In genomic region chr11:72013765-72014711, GRCh38 we compare ENCODE assay signal across 1 cellular context.
TF ChIP-seq lines count a peak whose summit lies in the region.

No MANE protein-coding gene starts in this region.

TF ChIP-seq in K562, 482 proteins besides CTCF, POLR2A, EP300 and RAD21 (continued from another document):
- TF ChIP-seq, protein P1, sequence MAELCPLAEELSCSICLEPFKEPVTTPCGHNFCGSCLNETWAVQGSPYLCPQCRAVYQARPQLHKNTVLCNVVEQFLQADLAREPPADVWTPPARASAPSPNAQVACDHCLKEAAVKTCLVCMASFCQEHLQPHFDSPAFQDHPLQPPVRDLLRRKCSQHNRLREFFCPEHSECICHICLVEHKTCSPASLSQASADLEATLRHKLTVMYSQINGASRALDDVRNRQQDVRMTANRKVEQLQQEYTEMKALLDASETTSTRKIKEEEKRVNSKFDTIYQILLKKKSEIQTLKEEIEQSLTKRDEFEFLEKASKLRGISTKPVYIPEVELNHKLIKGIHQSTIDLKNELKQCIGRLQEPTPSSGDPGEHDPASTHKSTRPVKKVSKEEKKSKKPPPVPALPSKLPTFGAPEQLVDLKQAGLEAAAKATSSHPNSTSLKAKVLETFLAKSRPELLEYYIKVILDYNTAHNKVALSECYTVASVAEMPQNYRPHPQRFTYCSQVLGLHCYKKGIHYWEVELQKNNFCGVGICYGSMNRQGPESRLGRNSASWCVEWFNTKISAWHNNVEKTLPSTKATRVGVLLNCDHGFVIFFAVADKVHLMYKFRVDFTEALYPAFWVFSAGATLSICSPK (IDR thresholded peaks at IDR 0.05; ENCODE audit: borderline replicate concordance): no peak
- no peak for TF ChIP-seq ZMIZ1 (IDR thresholded peaks at IDR 0.05; ENCODE audit: low read depth in 2 of 2, low read length in 2 of 2)
- 0 out of 2 replicates have a peak, but pooled peaks have one; percentile 17 for TF ChIP-seq ZBTB33 (CRISPR knock-in tag; IDR thresholded peaks at IDR 0.05)
- no peak for TF ChIP-seq MCM7 (IDR thresholded peaks at IDR 0.05)
- peak; percentile 20; the same call in 1 of the 2 replicates for TF ChIP-seq ZNF316 (IDR thresholded peaks at IDR 0.05)
- no peak for TF ChIP-seq ZNF507 (tag; conservative IDR thresholded peaks at IDR 0.05)
